In genomic region chr11:14203392-14203791, GRCh38 we compare ENCODE assay signal across 1 cellular context.
TF ChIP-seq lines count a peak whose summit lies in the region.

No MANE protein-coding gene starts in this region.

TF ChIP-seq in SK-N-SH, 30 proteins besides CTCF, POLR2A, EP300 and RAD21 (continued from another document):
- TF ChIP-seq REST (IDR thresholded peaks at IDR 0.05; ENCODE audit: low read depth, low read length): no peak
- TF ChIP-seq, protein P1, sequence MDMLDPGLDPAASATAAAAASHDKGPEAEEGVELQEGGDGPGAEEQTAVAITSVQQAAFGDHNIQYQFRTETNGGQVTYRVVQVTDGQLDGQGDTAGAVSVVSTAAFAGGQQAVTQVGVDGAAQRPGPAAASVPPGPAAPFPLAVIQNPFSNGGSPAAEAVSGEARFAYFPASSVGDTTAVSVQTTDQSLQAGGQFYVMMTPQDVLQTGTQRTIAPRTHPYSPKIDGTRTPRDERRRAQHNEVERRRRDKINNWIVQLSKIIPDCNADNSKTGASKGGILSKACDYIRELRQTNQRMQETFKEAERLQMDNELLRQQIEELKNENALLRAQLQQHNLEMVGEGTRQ (IDR thresholded peaks at IDR 0.05; ENCODE audit: borderline replicate concordance, low read depth, low read length): no peak
- TF ChIP-seq, protein P2, sequence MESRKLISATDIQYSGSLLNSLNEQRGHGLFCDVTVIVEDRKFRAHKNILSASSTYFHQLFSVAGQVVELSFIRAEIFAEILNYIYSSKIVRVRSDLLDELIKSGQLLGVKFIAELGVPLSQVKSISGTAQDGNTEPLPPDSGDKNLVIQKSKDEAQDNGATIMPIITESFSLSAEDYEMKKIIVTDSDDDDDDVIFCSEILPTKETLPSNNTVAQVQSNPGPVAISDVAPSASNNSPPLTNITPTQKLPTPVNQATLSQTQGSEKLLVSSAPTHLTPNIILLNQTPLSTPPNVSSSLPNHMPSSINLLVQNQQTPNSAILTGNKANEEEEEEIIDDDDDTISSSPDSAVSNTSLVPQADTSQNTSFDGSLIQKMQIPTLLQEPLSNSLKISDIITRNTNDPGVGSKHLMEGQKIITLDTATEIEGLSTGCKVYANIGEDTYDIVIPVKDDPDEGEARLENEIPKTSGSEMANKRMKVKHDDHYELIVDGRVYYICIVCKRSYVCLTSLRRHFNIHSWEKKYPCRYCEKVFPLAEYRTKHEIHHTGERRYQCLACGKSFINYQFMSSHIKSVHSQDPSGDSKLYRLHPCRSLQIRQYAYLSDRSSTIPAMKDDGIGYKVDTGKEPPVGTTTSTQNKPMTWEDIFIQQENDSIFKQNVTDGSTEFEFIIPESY (IDR thresholded peaks at IDR 0.05; ENCODE audit: borderline replicate concordance, low read depth): no peak
TF ChIP-seq in SK-N-SH: peak in this region for 2.
